Comparison of ENCODE assay signal across 1 cellular context in the genomic region with DNA sequence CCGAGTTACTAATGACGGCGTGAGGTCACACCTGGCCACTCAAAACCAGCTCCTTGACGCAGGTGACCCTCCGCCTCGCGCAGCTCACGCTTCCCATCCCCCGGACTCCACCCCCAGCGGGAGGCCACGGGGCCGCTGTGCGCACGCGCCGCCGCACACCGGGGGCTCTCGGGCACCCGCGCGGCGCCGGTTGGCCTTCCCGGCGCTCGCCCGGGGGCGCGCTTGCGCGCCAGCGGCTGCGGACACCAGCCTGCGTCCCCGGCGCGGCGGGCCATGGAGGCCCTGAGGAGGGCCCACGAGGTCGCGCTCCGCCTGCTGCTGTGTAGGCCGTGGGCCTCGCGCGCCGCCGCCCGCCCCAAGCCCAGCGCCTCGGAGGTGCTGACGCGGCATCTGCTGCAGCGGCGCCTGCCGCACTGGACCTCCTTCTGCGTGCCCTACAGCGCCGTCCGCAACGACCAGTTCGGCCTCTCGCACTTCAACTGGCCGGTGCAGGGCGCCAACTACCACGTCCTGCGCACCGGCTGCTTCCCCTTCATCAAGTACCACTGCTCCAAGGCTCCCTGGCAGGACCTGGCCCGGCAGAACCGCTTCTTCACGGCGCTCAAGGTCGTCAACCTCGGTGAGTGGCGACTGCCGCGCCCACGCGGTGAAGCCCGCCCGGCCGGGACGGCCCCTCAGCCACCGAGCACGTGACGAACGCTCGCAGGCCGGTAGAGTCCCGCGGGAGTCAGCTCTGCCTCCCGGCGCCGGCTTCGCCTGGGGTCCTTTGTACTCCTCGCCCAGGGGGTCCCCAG.
A peak's percentile ranks its signal among the peaks of the same experiment; 100 is the strongest.
TF ChIP-seq lines count a peak whose summit lies in the region.

Gene C15orf61 (plus strand): TSS at position 156 of the 794 bp plus-strand sequence. CDS start 118 bp downstream, at position 274.

TF ChIP-seq in K562, 482 proteins besides CTCF, POLR2A, EP300 and RAD21 (continued from another document and continues in another):
- TF ChIP-seq, protein P1, sequence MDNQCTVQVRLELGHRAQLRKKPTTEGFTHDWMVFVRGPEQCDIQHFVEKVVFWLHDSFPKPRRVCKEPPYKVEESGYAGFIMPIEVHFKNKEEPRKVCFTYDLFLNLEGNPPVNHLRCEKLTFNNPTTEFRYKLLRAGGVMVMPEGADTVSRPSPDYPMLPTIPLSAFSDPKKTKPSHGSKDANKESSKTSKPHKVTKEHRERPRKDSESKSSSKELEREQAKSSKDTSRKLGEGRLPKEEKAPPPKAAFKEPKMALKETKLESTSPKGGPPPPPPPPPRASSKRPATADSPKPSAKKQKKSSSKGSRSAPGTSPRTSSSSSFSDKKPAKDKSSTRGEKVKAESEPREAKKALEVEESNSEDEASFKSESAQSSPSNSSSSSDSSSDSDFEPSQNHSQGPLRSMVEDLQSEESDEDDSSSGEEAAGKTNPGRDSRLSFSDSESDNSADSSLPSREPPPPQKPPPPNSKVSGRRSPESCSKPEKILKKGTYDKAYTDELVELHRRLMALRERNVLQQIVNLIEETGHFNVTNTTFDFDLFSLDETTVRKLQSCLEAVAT (IDR thresholded peaks at IDR 0.05), result peak; percentile 57 to 64; a peak in 1 of 4 replicates
- TF ChIP-seq, protein P2, sequence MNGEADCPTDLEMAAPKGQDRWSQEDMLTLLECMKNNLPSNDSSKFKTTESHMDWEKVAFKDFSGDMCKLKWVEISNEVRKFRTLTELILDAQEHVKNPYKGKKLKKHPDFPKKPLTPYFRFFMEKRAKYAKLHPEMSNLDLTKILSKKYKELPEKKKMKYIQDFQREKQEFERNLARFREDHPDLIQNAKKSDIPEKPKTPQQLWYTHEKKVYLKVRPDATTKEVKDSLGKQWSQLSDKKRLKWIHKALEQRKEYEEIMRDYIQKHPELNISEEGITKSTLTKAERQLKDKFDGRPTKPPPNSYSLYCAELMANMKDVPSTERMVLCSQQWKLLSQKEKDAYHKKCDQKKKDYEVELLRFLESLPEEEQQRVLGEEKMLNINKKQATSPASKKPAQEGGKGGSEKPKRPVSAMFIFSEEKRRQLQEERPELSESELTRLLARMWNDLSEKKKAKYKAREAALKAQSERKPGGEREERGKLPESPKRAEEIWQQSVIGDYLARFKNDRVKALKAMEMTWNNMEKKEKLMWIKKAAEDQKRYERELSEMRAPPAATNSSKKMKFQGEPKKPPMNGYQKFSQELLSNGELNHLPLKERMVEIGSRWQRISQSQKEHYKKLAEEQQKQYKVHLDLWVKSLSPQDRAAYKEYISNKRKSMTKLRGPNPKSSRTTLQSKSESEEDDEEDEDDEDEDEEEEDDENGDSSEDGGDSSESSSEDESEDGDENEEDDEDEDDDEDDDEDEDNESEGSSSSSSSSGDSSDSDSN (IDR thresholded peaks at IDR 0.05; ENCODE audit: borderline replicate concordance in 1 of 2, low read depth in 2 of 2, low read length in 2 of 2), result peak; percentile 54 to 95; a peak in 3 of 4 replicates
- TF ChIP-seq, protein P3, sequence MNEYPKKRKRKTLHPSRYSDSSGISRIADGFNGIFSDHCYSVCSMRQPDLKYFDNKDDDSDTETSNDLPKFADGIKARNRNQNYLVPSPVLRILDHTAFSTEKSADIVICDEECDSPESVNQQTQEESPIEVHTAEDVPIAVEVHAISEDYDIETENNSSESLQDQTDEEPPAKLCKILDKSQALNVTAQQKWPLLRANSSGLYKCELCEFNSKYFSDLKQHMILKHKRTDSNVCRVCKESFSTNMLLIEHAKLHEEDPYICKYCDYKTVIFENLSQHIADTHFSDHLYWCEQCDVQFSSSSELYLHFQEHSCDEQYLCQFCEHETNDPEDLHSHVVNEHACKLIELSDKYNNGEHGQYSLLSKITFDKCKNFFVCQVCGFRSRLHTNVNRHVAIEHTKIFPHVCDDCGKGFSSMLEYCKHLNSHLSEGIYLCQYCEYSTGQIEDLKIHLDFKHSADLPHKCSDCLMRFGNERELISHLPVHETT (CRISPR knock-in tag; conservative IDR thresholded peaks at IDR 0.05 in 1 of 2, IDR thresholded peaks at IDR 0.05 in 1 of 2), result peak in 1 of 2 experiments; percentile 94; a peak in 2 of 4 replicates
- TF ChIP-seq PTBP1 (IDR thresholded peaks at IDR 0.05; ENCODE audit: low read depth, low read length), result no peak
- no peak for TF ChIP-seq NEUROD1 (IDR thresholded peaks at IDR 0.05; ENCODE audit: borderline replicate concordance, low read depth, low read length, partially characterized antibody)
- TF ChIP-seq CBX3 (IDR thresholded peaks at IDR 0.05; ENCODE audit: borderline replicate concordance in 1 of 2, low read length in 2 of 2), result peak in 1 of 2 experiments; percentile 40; a peak in 1 of 3 replicates
- TF ChIP-seq, protein P4, sequence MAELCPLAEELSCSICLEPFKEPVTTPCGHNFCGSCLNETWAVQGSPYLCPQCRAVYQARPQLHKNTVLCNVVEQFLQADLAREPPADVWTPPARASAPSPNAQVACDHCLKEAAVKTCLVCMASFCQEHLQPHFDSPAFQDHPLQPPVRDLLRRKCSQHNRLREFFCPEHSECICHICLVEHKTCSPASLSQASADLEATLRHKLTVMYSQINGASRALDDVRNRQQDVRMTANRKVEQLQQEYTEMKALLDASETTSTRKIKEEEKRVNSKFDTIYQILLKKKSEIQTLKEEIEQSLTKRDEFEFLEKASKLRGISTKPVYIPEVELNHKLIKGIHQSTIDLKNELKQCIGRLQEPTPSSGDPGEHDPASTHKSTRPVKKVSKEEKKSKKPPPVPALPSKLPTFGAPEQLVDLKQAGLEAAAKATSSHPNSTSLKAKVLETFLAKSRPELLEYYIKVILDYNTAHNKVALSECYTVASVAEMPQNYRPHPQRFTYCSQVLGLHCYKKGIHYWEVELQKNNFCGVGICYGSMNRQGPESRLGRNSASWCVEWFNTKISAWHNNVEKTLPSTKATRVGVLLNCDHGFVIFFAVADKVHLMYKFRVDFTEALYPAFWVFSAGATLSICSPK (IDR thresholded peaks at IDR 0.05; ENCODE audit: borderline replicate concordance), result no peak
- TF ChIP-seq, protein P5, sequence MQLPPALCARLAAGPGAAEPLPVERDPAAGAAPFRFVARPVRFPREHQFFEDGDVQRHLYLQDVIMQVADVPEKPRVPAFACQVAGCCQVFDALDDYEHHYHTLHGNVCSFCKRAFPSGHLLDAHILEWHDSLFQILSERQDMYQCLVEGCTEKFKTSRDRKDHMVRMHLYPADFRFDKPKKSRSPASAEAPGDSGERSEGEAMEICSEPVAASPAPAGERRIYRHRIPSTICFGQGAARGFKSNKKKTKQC (CRISPR knock-in tag; IDR thresholded peaks at IDR 0.05), result peak; percentile 89
- TF ChIP-seq HEY1 (CRISPR knock-in tag; IDR thresholded peaks at IDR 0.05; ENCODE audit: borderline replicate concordance), result no peak
- TF ChIP-seq ZNF586 (CRISPR knock-in tag; conservative IDR thresholded peaks at IDR 0.05), result no peak
- peak; percentile 85 for TF ChIP-seq RNF2 (IDR thresholded peaks at IDR 0.05)
- TF ChIP-seq ELF2 (CRISPR knock-in tag; IDR thresholded peaks at IDR 0.05), result no peak
- TF ChIP-seq, protein P6, sequence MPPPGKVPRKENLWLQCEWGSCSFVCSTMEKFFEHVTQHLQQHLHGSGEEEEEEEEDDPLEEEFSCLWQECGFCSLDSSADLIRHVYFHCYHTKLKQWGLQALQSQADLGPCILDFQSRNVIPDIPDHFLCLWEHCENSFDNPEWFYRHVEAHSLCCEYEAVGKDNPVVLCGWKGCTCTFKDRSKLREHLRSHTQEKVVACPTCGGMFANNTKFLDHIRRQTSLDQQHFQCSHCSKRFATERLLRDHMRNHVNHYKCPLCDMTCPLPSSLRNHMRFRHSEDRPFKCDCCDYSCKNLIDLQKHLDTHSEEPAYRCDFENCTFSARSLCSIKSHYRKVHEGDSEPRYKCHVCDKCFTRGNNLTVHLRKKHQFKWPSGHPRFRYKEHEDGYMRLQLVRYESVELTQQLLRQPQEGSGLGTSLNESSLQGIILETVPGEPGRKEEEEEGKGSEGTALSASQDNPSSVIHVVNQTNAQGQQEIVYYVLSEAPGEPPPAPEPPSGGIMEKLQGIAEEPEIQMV (tag; conservative IDR thresholded peaks at IDR 0.05; ENCODE audit: low read depth), result no peak
- TF ChIP-seq GMEB1 (CRISPR knock-in tag; IDR thresholded peaks at IDR 0.05), result peak; percentile 63
- TF ChIP-seq, protein P7, sequence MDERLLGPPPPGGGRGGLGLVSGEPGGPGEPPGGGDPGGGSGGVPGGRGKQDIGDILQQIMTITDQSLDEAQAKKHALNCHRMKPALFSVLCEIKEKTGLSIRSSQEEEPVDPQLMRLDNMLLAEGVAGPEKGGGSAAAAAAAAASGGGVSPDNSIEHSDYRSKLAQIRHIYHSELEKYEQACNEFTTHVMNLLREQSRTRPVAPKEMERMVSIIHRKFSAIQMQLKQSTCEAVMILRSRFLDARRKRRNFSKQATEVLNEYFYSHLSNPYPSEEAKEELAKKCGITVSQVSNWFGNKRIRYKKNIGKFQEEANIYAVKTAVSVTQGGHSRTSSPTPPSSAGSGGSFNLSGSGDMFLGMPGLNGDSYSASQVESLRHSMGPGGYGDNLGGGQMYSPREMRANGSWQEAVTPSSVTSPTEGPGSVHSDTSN (CRISPR knock-in tag; IDR thresholded peaks at IDR 0.05; ENCODE audit: low read depth), result no peak
- TF ChIP-seq, protein P7 (tag; conservative IDR thresholded peaks at IDR 0.05; ENCODE audit: low read depth), result no peak
- TF ChIP-seq KAT7 (CRISPR knock-in tag; IDR thresholded peaks at IDR 0.05; ENCODE audit: borderline replicate concordance), result peak; percentile 99
- TF ChIP-seq C11orf30 (IDR thresholded peaks at IDR 0.05; ENCODE audit: low read depth), result peak; percentile 86
- TF ChIP-seq ARID1B (IDR thresholded peaks at IDR 0.05), result 0 out of 2 replicates have a peak, but pooled peaks have one; percentile 8
- TF ChIP-seq PTTG1 (tag; IDR thresholded peaks at IDR 0.05; ENCODE audit: low read depth), result no peak
- TF ChIP-seq, protein P8, sequence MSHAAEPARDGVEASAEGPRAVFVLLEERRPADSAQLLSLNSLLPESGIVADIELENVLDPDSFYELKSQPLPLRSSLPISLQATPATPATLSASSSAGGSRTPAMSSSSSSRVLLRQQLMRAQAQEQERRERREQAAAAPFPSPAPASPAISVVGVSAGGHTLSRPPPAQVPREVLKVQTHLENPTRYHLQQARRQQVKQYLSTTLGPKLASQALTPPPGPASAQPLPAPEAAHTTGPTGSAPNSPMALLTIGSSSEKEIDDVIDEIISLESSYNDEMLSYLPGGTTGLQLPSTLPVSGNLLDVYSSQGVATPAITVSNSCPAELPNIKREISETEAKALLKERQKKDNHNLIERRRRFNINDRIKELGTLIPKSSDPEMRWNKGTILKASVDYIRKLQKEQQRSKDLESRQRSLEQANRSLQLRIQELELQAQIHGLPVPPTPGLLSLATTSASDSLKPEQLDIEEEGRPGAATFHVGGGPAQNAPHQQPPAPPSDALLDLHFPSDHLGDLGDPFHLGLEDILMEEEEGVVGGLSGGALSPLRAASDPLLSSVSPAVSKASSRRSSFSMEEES (CRISPR knock-in tag; IDR thresholded peaks at IDR 0.05), result peak; percentile 89
- peak; percentile 63; the same call in 1 of the 2 replicates for TF ChIP-seq ATF7 (IDR thresholded peaks at IDR 0.05)
- TF ChIP-seq MTA3 (IDR thresholded peaks at IDR 0.05; ENCODE audit: borderline replicate concordance), result peak; percentile 85; the same call in 1 of the 2 replicates
- no peak; the same call in 1 of the 2 replicates for TF ChIP-seq HCFC1 (IDR thresholded peaks at IDR 0.05; ENCODE audit: low read depth, low read length)
- peak; percentile 31; the same call in 1 of the 2 replicates for TF ChIP-seq NFE2 (IDR thresholded peaks at IDR 0.05; ENCODE audit: low read depth)
- no peak; the same call in 1 of the 2 replicates for TF ChIP-seq ZNF124 (CRISPR knock-in tag; IDR thresholded peaks at IDR 0.05)
- TF ChIP-seq ZNF232 (CRISPR knock-in tag; IDR thresholded peaks at IDR 0.05), result peak; percentile 93; the same call in 1 of the 2 replicates
- no peak for TF ChIP-seq ZNF347 (CRISPR knock-in tag; IDR thresholded peaks at IDR 0.05; ENCODE audit: low read depth)
- TF ChIP-seq THRAP3 (IDR thresholded peaks at IDR 0.05; ENCODE audit: borderline replicate concordance), result no peak
- TF ChIP-seq, protein P9, sequence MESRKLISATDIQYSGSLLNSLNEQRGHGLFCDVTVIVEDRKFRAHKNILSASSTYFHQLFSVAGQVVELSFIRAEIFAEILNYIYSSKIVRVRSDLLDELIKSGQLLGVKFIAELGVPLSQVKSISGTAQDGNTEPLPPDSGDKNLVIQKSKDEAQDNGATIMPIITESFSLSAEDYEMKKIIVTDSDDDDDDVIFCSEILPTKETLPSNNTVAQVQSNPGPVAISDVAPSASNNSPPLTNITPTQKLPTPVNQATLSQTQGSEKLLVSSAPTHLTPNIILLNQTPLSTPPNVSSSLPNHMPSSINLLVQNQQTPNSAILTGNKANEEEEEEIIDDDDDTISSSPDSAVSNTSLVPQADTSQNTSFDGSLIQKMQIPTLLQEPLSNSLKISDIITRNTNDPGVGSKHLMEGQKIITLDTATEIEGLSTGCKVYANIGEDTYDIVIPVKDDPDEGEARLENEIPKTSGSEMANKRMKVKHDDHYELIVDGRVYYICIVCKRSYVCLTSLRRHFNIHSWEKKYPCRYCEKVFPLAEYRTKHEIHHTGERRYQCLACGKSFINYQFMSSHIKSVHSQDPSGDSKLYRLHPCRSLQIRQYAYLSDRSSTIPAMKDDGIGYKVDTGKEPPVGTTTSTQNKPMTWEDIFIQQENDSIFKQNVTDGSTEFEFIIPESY (CRISPR knock-in tag; IDR thresholded peaks at IDR 0.05), result peak; percentile 86
- no peak for TF ChIP-seq ZNF140 (CRISPR knock-in tag; IDR thresholded peaks at IDR 0.05)
- TF ChIP-seq NR2C2 (CRISPR knock-in tag; IDR thresholded peaks at IDR 0.05), result peak; percentile 87
- peak; percentile 83 for TF ChIP-seq NR2C2 (tag; IDR thresholded peaks at IDR 0.05)
- TF ChIP-seq SOX6 (IDR thresholded peaks at IDR 0.05), result 0 out of 2 replicates have a peak, but pooled peaks have one; percentile 28
